Comparison of ENCODE assay signal across 23 cellular contexts in the genomic region with DNA sequence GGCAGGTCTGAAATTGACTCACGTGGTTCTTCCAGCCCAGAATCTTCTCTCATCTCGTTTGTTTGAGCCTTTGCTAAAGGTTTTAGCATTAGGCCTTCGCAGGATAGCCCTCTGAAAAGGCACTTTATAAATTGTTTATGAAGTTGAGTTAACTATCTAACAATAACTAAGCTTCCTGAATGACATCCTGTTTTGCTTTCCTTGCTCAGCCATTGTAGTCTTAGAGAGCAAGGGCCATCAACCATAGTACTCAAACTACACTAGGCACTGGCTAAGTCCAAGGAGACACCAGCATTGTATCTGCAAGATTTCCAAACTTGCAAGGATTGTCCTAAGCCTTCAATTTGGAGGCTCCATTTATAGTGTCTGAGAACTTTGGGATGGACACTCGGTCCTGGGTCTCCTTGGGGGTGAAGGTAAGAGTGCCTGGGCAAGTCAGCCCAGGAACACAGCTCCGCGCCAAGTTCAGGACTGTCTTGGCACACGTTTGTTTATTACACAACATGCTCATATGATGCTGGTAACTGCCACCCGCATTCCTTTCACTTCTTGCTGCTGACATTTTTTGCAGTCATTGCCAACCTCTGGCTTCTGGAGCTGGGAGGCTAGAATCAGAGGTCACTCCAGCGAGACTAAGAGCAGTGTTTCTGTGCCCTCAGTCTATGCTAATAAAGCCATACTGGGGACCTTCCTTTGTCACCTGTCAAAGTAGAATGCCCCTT.
DNase-seq lines count a peak whose midpoint lies in the region; ATAC-seq, FAIRE-seq and TF ChIP-seq lines count a peak whose summit lies in the region.
"Had no signal": no experiment of that assay in that cellular context is flagged by ENCODE, and none has a peak within 500 bp of the region (broad histone marks: within the 10 kb centered on the region; RNA-seq: fewer than 3 reads in every experiment).

No MANE protein-coding gene starts in this region.

- H3K18ac ChIP-seq in IMR-90 (ENCODE audit: low read depth, low read length), result peak overlapping the region; percentile 100
- peak overlapping the region in 1 of 2 experiments; percentile 89 for H3K18ac ChIP-seq in mesenchymal stem cell (ENCODE audit: low read depth in 1 of 2, low read length in 2 of 2)

- H3K36me3 ChIP-seq in IMR-90 (ENCODE audit: control insufficient read depth, insufficient read depth, low read length) (no peaks in the 10 kb centered on the region), mesenchymal stem cell (ENCODE audit: control insufficient read depth in 1 of 2, insufficient read depth in 2 of 2, low read depth in 1 of 2, low read length in 2 of 2) (no peaks in the 10 kb centered on the region)
- H3K36me3 ChIP-seq: cardiac muscle cell, uterus had no signal

- no peak for TF ChIP-seq POLR2A in IMR-90 (IDR thresholded peaks at IDR 0.05; ENCODE audit: low read depth, low read length)

- ATAC-seq in IMR-90 (ENCODE audit: low read depth) (no peak), GM18517 (IDR thresholded peaks at IDR 0.05; ENCODE audit: unreplicated experiment) (no peak)
- no peak for ATAC-seq in activated CD4-positive, CD25-positive, alpha-beta regulatory T cell treated with anti-CD3 and anti-CD28 coated beads, Interleukin-2, amount 50 U/mL, for 24 hours
- ATAC-seq: SK-N-SH treated with all-trans-retinoic acid at 6 μM for 48 hours had no signal

- H4K8ac ChIP-seq in IMR-90 (ENCODE audit: low read depth in 2 of 2, low read length in 2 of 2) (peak overlapping the region; percentile 80 to 95), mesenchymal stem cell (ENCODE audit: low read length) (peak overlapping the region; percentile 94)

- POLR2A ChIA-PET in AG04450 (lab: Yijun Ruan, JAX), result interaction anchor here (0.8 to 2.3 kb wide), 2 partner anchors 90 to 210 kb away, joined by 3 to 20 read pairs; no protein-coding TSS in a partner anchor
- POLR2A ChIA-PET in IMR-90 (lab: Charles Lee; ENCODE audit: unreplicated experiment), result no interaction called here

- WGBS in IMR-90 (ENCODE audit: extremely low coverage in 2 of 2, insufficient read length in 1 of 2), 2 experiments, result 88% methylated on average over 2 of the region's 9 CpGs; no CpG with 5 or more reads in 1 of the 2 experiments
- WGBS in mesenchymal stem cell, result 71% methylated on average over 8 of the region's 9 CpGs

- no peak overlapping the region for H3K9ac ChIP-seq in IMR-90 (ENCODE audit: low read depth, low read length)
- no peak overlapping the region for H3K9ac ChIP-seq in mesenchymal stem cell (ENCODE audit: low read length)

- CTCF ChIA-PET in AG04450 (lab: Charles Lee), result interaction anchor here (2.3 kb wide), 1 partner anchor 11 kb away, joined by 15 read pairs; no protein-coding TSS in a partner anchor
- CTCF ChIA-PET in IMR-90 (lab: Yijun Ruan, JAX), result no interaction called here

- TF ChIP-seq RAD21 in IMR-90 (IDR thresholded peaks at IDR 0.05; ENCODE audit: low read length), result no peak

- H3K56ac ChIP-seq in IMR-90 (ENCODE audit: extremely low read depth, insufficient read depth, low read length), result 0 out of 2 replicates have a peak overlapping the region, but pooled peaks have one; percentile 7

- H4K91ac ChIP-seq in IMR-90 (ENCODE audit: insufficient read depth, low read depth, low read length), result peak overlapping the region; percentile 83
- peak overlapping the region; percentile 65 for H4K91ac ChIP-seq in mesenchymal stem cell (ENCODE audit: low read length)

- peak overlapping the region; percentile 98 for H2AK5ac ChIP-seq in IMR-90 (ENCODE audit: low read depth, low read length)
- H2AK5ac ChIP-seq in mesenchymal stem cell (ENCODE audit: low read length, severe bottlenecking), result no peak overlapping the region

- H2AK9ac ChIP-seq in IMR-90 (replicated peaks; ENCODE audit: low read depth, low read length, poor library complexity), result peak overlapping the region; percentile 38

- no peak for TF ChIP-seq CTCF in AG04450 (IDR thresholded peaks at IDR 0.05; ENCODE audit: low read depth, low read length)
- TF ChIP-seq CTCF in IMR-90 (conservative IDR thresholded peaks at IDR 0.05; ENCODE audit: low read depth, low read length), result no peak
- TF ChIP-seq CTCF in fibroblast of the aortic adventitia (IDR thresholded peaks at IDR 0.05; ENCODE audit: insufficient read depth, low read length), result no peak

- dilution Hi-C loops in IMR-90 (cut with HindIII; ENCODE audit: low sequenced_read_pairs, unreplicated experiment), result no loop called here

- intact Hi-C loops in IMR-90 (cut with micrococcal nuclease), result no loop called here

- DNase-seq in AG04450 (ENCODE audit: low read depth, low spot score), result no peak
- DNase-seq in IMR-90, result no peak
- DNase-seq in fibroblast of the aortic adventitia (ENCODE audit: low read depth), result peak; percentile 28
- DNase-seq in mesenchymal stem cell, result no peak
- DNase-seq in RCC 7860 (ENCODE audit: low spot score), result no peak
- no peak for DNase-seq in SHP77 treated with DMSO at 0.1 percent for 48 hours (lab: John Stamatoyannopoulos, UW)
- DNase-seq: activated CD4-positive, alpha-beta T cell treated with anti-CD3 and anti-CD28 coated beads for 48 hours; activated naive CD4-positive, alpha-beta T cell treated with anti-CD3 and anti-CD28 coated beads, Interleukin-2, amount 50 U/mL, for 16 hours; C1 segment of cervical spinal cord; hypothalamus; NCI-H1092; NCI-H187 treated with DMSO at 0.1 percent for 48 hours; stimulated activated CD4-positive, alpha-beta T cell treated with anti-CD3 and anti-CD28 coated beads, Interleukin-2, amount 100 ng/mL, for 48 hours; stimulated activated naive CD4-positive, alpha-beta T cell; T-helper 2 cell; uterus had no signal

- H2AFZ ChIP-seq in IMR-90 (replicated peaks; ENCODE audit: low read length, poor library complexity) (peak overlapping the region; percentile 10), mesenchymal stem cell (ENCODE audit: low read depth, low read length) (no peak overlapping the region)

- peak overlapping the region; percentile 88 for H3K14ac ChIP-seq in IMR-90 (replicated peaks; ENCODE audit: low read depth, low read length)
- peak overlapping the region in 1 of 2 experiments; percentile 1 for H3K14ac ChIP-seq in mesenchymal stem cell (ENCODE audit: low read length in 2 of 2)

- H2BK20ac ChIP-seq in IMR-90 (ENCODE audit: low read depth, low read length), result peak overlapping the region; percentile 98

- H2BK120ac ChIP-seq in IMR-90 (ENCODE audit: low read depth, low read length) (peak overlapping the region; percentile 94), mesenchymal stem cell (ENCODE audit: low read depth, low read length) (peak overlapping the region; percentile 57)

- H3K4me1 ChIP-seq in IMR-90 (ENCODE audit: control insufficient read depth, insufficient read depth, low read length), result peaks cover 38% of the 10 kb centered on the region
- H3K4me1 ChIP-seq in mesenchymal stem cell (ENCODE audit: control insufficient read depth, insufficient read depth, low read depth, low read length), result no peaks in the 10 kb centered on the region
- H3K4me1 ChIP-seq: uterus had no signal

- H3K9me1 ChIP-seq in IMR-90 (ENCODE audit: insufficient read depth, low read length), result peaks cover 23% of the 10 kb centered on the region

- BruUV-seq in IMR-90 (replicated peaks; lab: Mats Ljungman, UMichigan), result no TSS peak

- H3K4me2 ChIP-seq in IMR-90 (ENCODE audit: low read depth, low read length) (no peak overlapping the region; the same call in 1 of the 2 replicates), mesenchymal stem cell (ENCODE audit: low read length, poor library complexity, severe bottlenecking) (no peak overlapping the region)

- H3K79me1 ChIP-seq in IMR-90 (ENCODE audit: low read depth in 1 of 2, low read length in 2 of 2) (peaks cover 0 to 21% of the 10 kb centered on the region in 2 experiments; a peak in 3 of 4 replicates), mesenchymal stem cell (replicated peaks; ENCODE audit: low read length, poor library complexity, severe bottlenecking) (no peaks in the 10 kb centered on the region)

- H3K4ac ChIP-seq in IMR-90 (ENCODE audit: low read depth, low read length), result peak overlapping the region; percentile 87
- H3K4ac ChIP-seq in mesenchymal stem cell (ENCODE audit: low read depth in 1 of 2, low read length in 2 of 2), result peak overlapping the region; percentile 63 to 89

- H2BK15ac ChIP-seq in IMR-90 (ENCODE audit: low read depth, low read length), result peak overlapping the region; percentile 92
- peak overlapping the region; percentile 81 for H2BK15ac ChIP-seq in mesenchymal stem cell (ENCODE audit: low read depth, poor library complexity, severe bottlenecking)

- H4K5ac ChIP-seq in IMR-90 (ENCODE audit: low read depth, low read length), result peak overlapping the region; percentile 93

- H3K27ac ChIP-seq in AG04450 (ENCODE audit: low read depth, low read length), result peak overlapping the region; percentile 83
- H3K27ac ChIP-seq in IMR-90 (ENCODE audit: insufficient read depth, low read length), result peak overlapping the region; percentile 100
- no peak overlapping the region for H3K27ac ChIP-seq in mesenchymal stem cell (ENCODE audit: low read length, poor library complexity, severe bottlenecking)
- H3K27ac ChIP-seq: cardiac muscle cell, RWPE1, uterus had no signal

- no peak for FAIRE-seq in RCC 7860 (lab: Jason Lieb, UNC)
- FAIRE-seq: D721Med had no signal

- H3K4me3 ChIP-seq in AG04450 (ENCODE audit: low read depth, low read length) (no peak overlapping the region), IMR-90 (ENCODE audit: insufficient read depth, low read depth, low read length) (no peak overlapping the region), fibroblast of the aortic adventitia (ENCODE audit: low read depth, low read length) (no peak overlapping the region), mesenchymal stem cell (ENCODE audit: insufficient read depth in 1 of 2, low read depth in 1 of 2, low read length in 2 of 2) (no peak overlapping the region)
- H3K4me3 ChIP-seq: cardiac muscle cell, smooth muscle cell, uterus had no signal

- peak overlapping the region; percentile 54 to 59 for H2BK12ac ChIP-seq in mesenchymal stem cell (ENCODE audit: low read length in 2 of 2)

- H4K20me1 ChIP-seq in IMR-90 (ENCODE audit: insufficient read depth, low read length), result no peaks in the 10 kb centered on the region

- H2BK5ac ChIP-seq in IMR-90 (ENCODE audit: low read depth, low read length, poor library complexity, severe bottlenecking) (peak overlapping the region; percentile 98), mesenchymal stem cell (ENCODE audit: low read depth, low read length, poor library complexity, severe bottlenecking) (no peak overlapping the region)

- H3K9me3 ChIP-seq in AG04450 (ENCODE audit: control insufficient read depth, insufficient read depth, low read length) (no peaks in the 10 kb centered on the region), IMR-90 (ENCODE audit: control insufficient read depth, insufficient read depth, low read length) (no peaks in the 10 kb centered on the region), mesenchymal stem cell (ENCODE audit: control insufficient read depth, low read length) (no peaks in the 10 kb centered on the region)
- H3K9me3 ChIP-seq: uterus had no signal

- peak overlapping the region; percentile 74 for H3K23ac ChIP-seq in IMR-90 (ENCODE audit: low read depth, low read length)
- H3K23ac ChIP-seq in mesenchymal stem cell (ENCODE audit: low read length in 2 of 2), result no peak overlapping the region

- H3K27me3 ChIP-seq in AG04450 (ENCODE audit: control insufficient read depth, insufficient read depth, low read length) (no peaks in the 10 kb centered on the region), IMR-90 (ENCODE audit: control insufficient read depth, insufficient read depth, low read length) (no peaks in the 10 kb centered on the region), mesenchymal stem cell (ENCODE audit: control insufficient read depth in 1 of 2, insufficient read depth in 1 of 2, low read length in 2 of 2) (no peaks in the 10 kb centered on the region)
- H3K27me3 ChIP-seq: cardiac muscle cell, uterus had no signal

- in situ Hi-C loops in IMR-90 (cut with MboI; ENCODE audit: low sequenced_read_pairs), result no loop called here
